8 cellular contexts compared by ENCODE assay signal in genomic region chr14:52792097-52792415, GRCh38. TPM values are rescaled to one million over a fixed set of nuclear protein-coding genes. Genes with fewer than 3 reads are reported as not detected.
DNase-seq lines count a peak whose midpoint lies in the region; ATAC-seq and TF ChIP-seq lines count a peak whose summit lies in the region.

No MANE protein-coding gene starts in this region.

- H3K9me3 ChIP-seq in A673 (ENCODE audit: low read depth, low read length, poor library complexity, severe bottlenecking) (no peaks in the 10 kb centered on the region), muscle layer of duodenum (ENCODE audit: control insufficient read depth in 1 of 2, low read length in 2 of 2) (no peaks in the 10 kb centered on the region)

- intact Hi-C loops in A673 (cut with micrococcal nuclease; ENCODE audit: unreplicated experiment), result no loop called here

- H3K27ac Mint-ChIP-seq in chondrocyte (ENCODE audit: unreplicated experiment), result peak overlapping the region; percentile 100

- TF ChIP-seq CTCF in A673 (conservative IDR thresholded peaks at IDR 0.05; ENCODE audit: low read depth, low read length), result no peak
- TF ChIP-seq CTCF in LNCaP clone FGC (IDR thresholded peaks at IDR 0.05; ENCODE audit: control insufficient read depth, extremely low read depth, insufficient read depth), result no peak
- TF ChIP-seq CTCF in chondrocyte (IDR thresholded peaks at IDR 0.05), result no peak

- DNase-seq in A673 (ENCODE audit: low spot score) (no peak), LNCaP clone FGC (ENCODE audit: low read depth) (no peak), chondrocyte (ENCODE audit: low spot score) (no peak), COLO668 (lab: John Stamatoyannopoulos, UW; ENCODE audit: unreplicated experiment) (no peak), NK-92 (lab: John Stamatoyannopoulos, UW; ENCODE audit: unreplicated experiment) (no peak)
- no peak for DNase-seq in activated CD4-positive, CD25-positive, alpha-beta regulatory T cell (lab: John Stamatoyannopoulos, UW)

- BruUV-seq in A673 (replicated peaks; lab: Mats Ljungman, UMichigan), result no TSS peak

- no peak for ATAC-seq in GM19455 (IDR thresholded peaks at IDR 0.05; ENCODE audit: unreplicated experiment)

- no peaks in the 10 kb centered on the region for H3K36me3 ChIP-seq in A673 (ENCODE audit: insufficient read depth, low read length, poor library complexity, severe bottlenecking)
- peaks cover 0 to 4% of the 10 kb centered on the region in 2 donors for H3K36me3 ChIP-seq in muscle layer of duodenum (ENCODE audit: control insufficient read depth in 1 of 2, insufficient read depth in 2 of 2, low read length in 2 of 2)

- peak overlapping the region; percentile 92 for H3K4me3 Mint-ChIP-seq in chondrocyte (ENCODE audit: unreplicated experiment)

- peak overlapping the region; percentile 73 for H3K4me3 ChIP-seq in A673 (ENCODE audit: low read depth, low read length, poor library complexity, severe bottlenecking)
- H3K4me3 ChIP-seq in LNCaP clone FGC (ENCODE audit: low read depth, low read length), result peak overlapping the region; percentile 41
- peak overlapping the region; percentile 77 to 88 for H3K4me3 ChIP-seq in muscle layer of duodenum (ENCODE audit: low read depth in 1 of 2, low read length in 2 of 2)

- H3K9me3 Mint-ChIP-seq in chondrocyte (ENCODE audit: low read depth), result no peaks in the 10 kb centered on the region

- H3K4me1 ChIP-seq in A673 (ENCODE audit: insufficient read depth, low read length, poor library complexity, severe bottlenecking), result peaks cover 13% of the 10 kb centered on the region
- H3K4me1 ChIP-seq in muscle layer of duodenum (ENCODE audit: control insufficient read depth in 1 of 2, insufficient read depth in 2 of 2, low read length in 2 of 2), result peaks cover 9 to 15% of the 10 kb centered on the region in 2 donors

- no peaks in the 10 kb centered on the region for H3K36me3 Mint-ChIP-seq in chondrocyte (ENCODE audit: low read depth)

- no peaks in the 10 kb centered on the region for H3K27me3 Mint-ChIP-seq in chondrocyte (ENCODE audit: low read depth)

- H3K27me3 ChIP-seq in A673 (replicated peaks; ENCODE audit: insufficient read depth, low read depth, low read length, poor library complexity) (no peaks in the 10 kb centered on the region), muscle layer of duodenum (ENCODE audit: low read depth, low read length) (no peaks in the 10 kb centered on the region)

- peaks cover 48% of the 10 kb centered on the region for H3K4me1 Mint-ChIP-seq in chondrocyte (ENCODE audit: low read depth)

- CTCF ChIA-PET in A673 (lab: Charles Lee), result no interaction called here

- H3K27ac ChIP-seq in A673 (ENCODE audit: low read depth, low read length, poor library complexity, severe bottlenecking) (no peak overlapping the region), muscle layer of duodenum (ENCODE audit: low read length) (peak overlapping the region; percentile 91)

- POLR2A ChIA-PET in A673 (lab: Charles Lee; ENCODE audit: low non-redundant PET), result interaction anchor here (0.6 kb wide), 1 partner anchor 449 kb away, joined by 3 read pairs; no protein-coding TSS in a partner anchor

RNA-seq across cellular contexts. Expression of gene GNPNAT1, which starts 0.6 kb away (rescaled TPM):
- total RNA-seq in A673 (2021), result 33.9 and 34.4 TPM in 2 replicates
- 45.9 to 51.0 TPM (median 48.4 TPM) in 3 replicates for total RNA-seq in chondrocyte
